ENCODE assay signal across 8 cellular contexts in the genomic region with DNA sequence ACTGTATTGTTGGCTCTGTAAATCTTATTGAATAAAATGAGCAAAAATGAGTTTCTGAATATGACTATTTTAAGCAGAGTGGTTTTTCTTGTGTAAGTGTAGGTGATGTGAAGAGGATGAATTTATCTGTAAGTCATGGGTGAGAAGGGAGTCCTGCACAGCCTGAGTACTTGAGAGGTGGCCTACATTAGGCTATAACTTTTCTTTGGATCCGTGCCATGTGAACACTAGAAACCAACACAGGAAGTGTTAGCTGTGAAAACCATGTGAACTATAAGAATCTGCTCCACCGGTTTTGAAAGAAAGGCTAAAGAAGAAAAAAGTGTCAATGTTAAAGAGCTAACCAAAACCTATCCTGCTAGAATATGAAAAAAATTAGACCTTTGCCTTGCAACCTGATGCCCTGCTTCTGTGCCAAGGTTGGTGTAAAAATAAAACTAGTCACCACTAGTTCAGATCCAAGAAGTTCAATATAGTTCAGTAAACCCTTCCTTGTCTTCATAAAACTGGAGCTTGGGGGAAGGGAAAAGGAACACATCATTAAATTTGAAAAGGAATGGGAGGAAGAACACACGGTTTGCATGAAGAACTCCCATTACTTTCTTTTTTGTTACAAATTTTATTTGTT. TPM values are rescaled to one million over a fixed set of nuclear protein-coding genes. Genes with fewer than 3 reads are reported as not detected.
A peak's percentile ranks its signal among the peaks of the same experiment; 100 is the strongest.
DNase-seq lines count a peak whose midpoint lies in the region; ATAC-seq and TF ChIP-seq lines count a peak whose summit lies in the region.

No MANE protein-coding gene starts in this region.

- no peaks in the 10 kb centered on the region for H3K9me3 ChIP-seq in IMR-90 (ENCODE audit: control insufficient read depth, insufficient read depth, low read length)
- no peaks in the 10 kb centered on the region for H3K9me3 ChIP-seq in WERI-Rb-1 (ENCODE audit: severe bottlenecking)

- no peak for TF ChIP-seq POLR2A in IMR-90 (IDR thresholded peaks at IDR 0.05; ENCODE audit: low read depth, low read length)

- no peak overlapping the region for H3K56ac ChIP-seq in IMR-90 (ENCODE audit: extremely low read depth, insufficient read depth, low read length)

- H2AK5ac ChIP-seq in IMR-90 (ENCODE audit: low read depth, low read length): no peak overlapping the region

- H3K4me3 ChIP-seq in IMR-90 (ENCODE audit: insufficient read depth, low read depth, low read length) (no peak overlapping the region), WERI-Rb-1 (ENCODE audit: low read depth, low read length) (no peak overlapping the region)

- H3K9me1 ChIP-seq in IMR-90 (ENCODE audit: insufficient read depth, low read length): peaks cover 5% of the 10 kb centered on the region

- H3K18ac ChIP-seq in IMR-90 (ENCODE audit: low read depth, low read length): no peak overlapping the region

- H3K4me1 ChIP-seq in IMR-90 (ENCODE audit: control insufficient read depth, insufficient read depth, low read length): peaks cover 9% of the 10 kb centered on the region

- H4K8ac ChIP-seq in IMR-90 (ENCODE audit: low read depth in 2 of 2, low read length in 2 of 2): no peak overlapping the region

- peak overlapping the region; percentile 32 for H3K27ac Mint-ChIP-seq in activated naive CD8-positive, alpha-beta T cell treated with anti-CD3 and anti-CD28 coated beads for 36 hours
- no peak overlapping the region for H3K27ac Mint-ChIP-seq in activated naive CD8-positive, alpha-beta T cell treated with anti-CD3 and anti-CD28 coated beads, Interleukin-2, amount 50 U/mL, for 24 hours
- peak overlapping the region; percentile 67 for H3K27ac Mint-ChIP-seq in chondrocyte (ENCODE audit: unreplicated experiment)
- peak overlapping the region; percentile 41 for H3K27ac Mint-ChIP-seq in stimulated activated effector memory CD8-positive, alpha-beta T cell treated with anti-CD3 and anti-CD28 coated beads, Interleukin-12 subunit alpha, Interleukin-12 subunit beta, amount 100 ng/mL, for 72 hours

- no peak overlapping the region for H3K4me3 Mint-ChIP-seq in activated naive CD8-positive, alpha-beta T cell treated with anti-CD3 and anti-CD28 coated beads for 36 hours
- H3K4me3 Mint-ChIP-seq in activated naive CD8-positive, alpha-beta T cell treated with anti-CD3 and anti-CD28 coated beads, Interleukin-2, amount 50 U/mL, for 24 hours: no peak overlapping the region
- no peak overlapping the region for H3K4me3 Mint-ChIP-seq in chondrocyte (ENCODE audit: unreplicated experiment)
- H3K4me3 Mint-ChIP-seq in stimulated activated effector memory CD8-positive, alpha-beta T cell treated with anti-CD3 and anti-CD28 coated beads, Interleukin-12 subunit alpha, Interleukin-12 subunit beta, amount 100 ng/mL, for 72 hours: peak overlapping the region; percentile 1

- TF ChIP-seq CTCF in IMR-90 (conservative IDR thresholded peaks at IDR 0.05; ENCODE audit: low read depth, low read length): no peak
- peak; percentile 8 for TF ChIP-seq CTCF in chondrocyte (IDR thresholded peaks at IDR 0.05)
- TF ChIP-seq CTCF in WERI-Rb-1 (IDR thresholded peaks at IDR 0.05; ENCODE audit: low read depth, low read length): no peak
- no peak for TF ChIP-seq CTCF in GM20000 (IDR thresholded peaks at IDR 0.05; ENCODE audit: extremely low read depth, missing control alignments)

- H2BK120ac ChIP-seq in IMR-90 (ENCODE audit: low read depth, low read length): no peak overlapping the region

- no peak for TF ChIP-seq RAD21 in IMR-90 (IDR thresholded peaks at IDR 0.05; ENCODE audit: low read length)

- H2AFZ ChIP-seq in IMR-90 (replicated peaks; ENCODE audit: low read length, poor library complexity): no peak overlapping the region

- H3K9ac ChIP-seq in IMR-90 (ENCODE audit: low read depth, low read length): no peak overlapping the region

- no peak overlapping the region for H4K5ac ChIP-seq in IMR-90 (ENCODE audit: low read depth, low read length)

- H3K27me3 Mint-ChIP-seq in activated naive CD8-positive, alpha-beta T cell treated with anti-CD3 and anti-CD28 coated beads for 36 hours: no peaks in the 10 kb centered on the region
- no peaks in the 10 kb centered on the region for H3K27me3 Mint-ChIP-seq in activated naive CD8-positive, alpha-beta T cell treated with anti-CD3 and anti-CD28 coated beads, Interleukin-2, amount 50 U/mL, for 24 hours
- H3K27me3 Mint-ChIP-seq in chondrocyte (ENCODE audit: low read depth): no peaks in the 10 kb centered on the region

- in situ Hi-C loops in IMR-90 (cut with MboI; ENCODE audit: low sequenced_read_pairs): no loop called here

- no peaks in the 10 kb centered on the region for H3K9me3 Mint-ChIP-seq in activated naive CD8-positive, alpha-beta T cell treated with anti-CD3 and anti-CD28 coated beads for 36 hours
- H3K9me3 Mint-ChIP-seq in activated naive CD8-positive, alpha-beta T cell treated with anti-CD3 and anti-CD28 coated beads, Interleukin-2, amount 50 U/mL, for 24 hours: no peaks in the 10 kb centered on the region
- H3K9me3 Mint-ChIP-seq in chondrocyte (ENCODE audit: low read depth): peaks cover 5% of the 10 kb centered on the region
- no peaks in the 10 kb centered on the region for H3K9me3 Mint-ChIP-seq in stimulated activated effector memory CD8-positive, alpha-beta T cell treated with anti-CD3 and anti-CD28 coated beads, Interleukin-12 subunit alpha, Interleukin-12 subunit beta, amount 100 ng/mL, for 72 hours

- H3K36me3 ChIP-seq in IMR-90 (ENCODE audit: control insufficient read depth, insufficient read depth, low read length) (no peaks in the 10 kb centered on the region), WERI-Rb-1 (no peaks in the 10 kb centered on the region)

- intact Hi-C loops in IMR-90 (cut with micrococcal nuclease): no loop called here

- H2AK9ac ChIP-seq in IMR-90 (replicated peaks; ENCODE audit: low read depth, low read length, poor library complexity): no peak overlapping the region

- H4K20me1 ChIP-seq in IMR-90 (ENCODE audit: insufficient read depth, low read length): peaks cover 9% of the 10 kb centered on the region

- H4K91ac ChIP-seq in IMR-90 (ENCODE audit: insufficient read depth, low read depth, low read length): no peak overlapping the region

- H3K4me2 ChIP-seq in IMR-90 (ENCODE audit: low read depth, low read length): no peak overlapping the region

- no peak overlapping the region for H2BK15ac ChIP-seq in IMR-90 (ENCODE audit: low read depth, low read length)

- POLR2A ChIA-PET in IMR-90 (lab: Charles Lee; ENCODE audit: unreplicated experiment): no interaction called here

- WGBS in IMR-90 (ENCODE audit: extremely low coverage in 2 of 2, insufficient read length in 1 of 2), 2 experiments: no CpG with 5 or more reads among the region's 3 CpGs

- H2BK5ac ChIP-seq in IMR-90 (ENCODE audit: low read depth, low read length, poor library complexity, severe bottlenecking): no peak overlapping the region

- no peak overlapping the region for H3K14ac ChIP-seq in IMR-90 (replicated peaks; ENCODE audit: low read depth, low read length)

- no peak overlapping the region for H3K4ac ChIP-seq in IMR-90 (ENCODE audit: low read depth, low read length)

- dilution Hi-C loops in IMR-90 (cut with HindIII; ENCODE audit: low sequenced_read_pairs, unreplicated experiment): no loop called here

- BruUV-seq in IMR-90 (replicated peaks; lab: Mats Ljungman, UMichigan): no TSS peak

- H3K36me3 Mint-ChIP-seq in activated naive CD8-positive, alpha-beta T cell treated with anti-CD3 and anti-CD28 coated beads for 36 hours: no peaks in the 10 kb centered on the region
- peaks cover 3% of the 10 kb centered on the region for H3K36me3 Mint-ChIP-seq in activated naive CD8-positive, alpha-beta T cell treated with anti-CD3 and anti-CD28 coated beads, Interleukin-2, amount 50 U/mL, for 24 hours (ENCODE audit: low read depth)
- H3K36me3 Mint-ChIP-seq in chondrocyte (ENCODE audit: low read depth): no peaks in the 10 kb centered on the region
- no peaks in the 10 kb centered on the region for H3K36me3 Mint-ChIP-seq in stimulated activated effector memory CD8-positive, alpha-beta T cell treated with anti-CD3 and anti-CD28 coated beads, Interleukin-12 subunit alpha, Interleukin-12 subunit beta, amount 100 ng/mL, for 72 hours

- peaks cover 0 to 9% of the 10 kb centered on the region in 2 experiments; a peak in 1 of 4 replicates for H3K79me1 ChIP-seq in IMR-90 (ENCODE audit: low read depth in 1 of 2, low read length in 2 of 2)

- ATAC-seq in activated naive CD8-positive, alpha-beta T cell treated with anti-CD3 and anti-CD28 coated beads, Interleukin-2, amount 50 U/mL, for 24 hours: no peak
- no peak for ATAC-seq in IMR-90 (ENCODE audit: low read depth)
- ATAC-seq in stimulated activated effector memory CD8-positive, alpha-beta T cell treated with anti-CD3 and anti-CD28 coated beads, Interleukin-12 subunit alpha, Interleukin-12 subunit beta, amount 100 ng/mL, for 72 hours: peak; percentile 80

- no peak for DNase-seq in activated naive CD8-positive, alpha-beta T cell treated with anti-CD3 and anti-CD28 coated beads for 36 hours
- no peak for DNase-seq in activated naive CD8-positive, alpha-beta T cell treated with anti-CD3 and anti-CD28 coated beads, Interleukin-2, amount 50 U/mL, for 24 hours
- peak; percentile 27 for DNase-seq in IMR-90
- DNase-seq in chondrocyte (ENCODE audit: low spot score): no peak
- no peak for DNase-seq in stimulated activated effector memory CD8-positive, alpha-beta T cell treated with anti-CD3 and anti-CD28 coated beads, Interleukin-12 subunit alpha, Interleukin-12 subunit beta, amount 100 ng/mL, for 72 hours (ENCODE audit: low spot score in 2 of 2)
- no peak for DNase-seq in WERI-Rb-1
- DNase-seq in GM20000 (ENCODE audit: low spot score): no peak
- no peak for DNase-seq in nucleus accumbens (lab: John Stamatoyannopoulos, UW)

- peaks cover 45% of the 10 kb centered on the region for H3K4me1 Mint-ChIP-seq in activated naive CD8-positive, alpha-beta T cell treated with anti-CD3 and anti-CD28 coated beads for 36 hours
- H3K4me1 Mint-ChIP-seq in activated naive CD8-positive, alpha-beta T cell treated with anti-CD3 and anti-CD28 coated beads, Interleukin-2, amount 50 U/mL, for 24 hours: peaks cover 63% of the 10 kb centered on the region
- H3K4me1 Mint-ChIP-seq in chondrocyte (ENCODE audit: low read depth): peaks cover 77% of the 10 kb centered on the region
- H3K4me1 Mint-ChIP-seq in stimulated activated effector memory CD8-positive, alpha-beta T cell treated with anti-CD3 and anti-CD28 coated beads, Interleukin-12 subunit alpha, Interleukin-12 subunit beta, amount 100 ng/mL, for 72 hours: peaks cover 66% of the 10 kb centered on the region

- no peak overlapping the region for H3K27ac ChIP-seq in IMR-90 (ENCODE audit: insufficient read depth, low read length)
- H3K27ac ChIP-seq in WERI-Rb-1: no peak overlapping the region

- H3K27me3 ChIP-seq in IMR-90 (ENCODE audit: control insufficient read depth, insufficient read depth, low read length) (no peaks in the 10 kb centered on the region), WERI-Rb-1 (ENCODE audit: insufficient read depth, low read depth, severe bottlenecking) (no peaks in the 10 kb centered on the region)

- no peak overlapping the region for H3K23ac ChIP-seq in IMR-90 (ENCODE audit: low read depth, low read length)

- CTCF ChIA-PET in IMR-90 (lab: Yijun Ruan, JAX): no interaction called here

- H2BK20ac ChIP-seq in IMR-90 (ENCODE audit: low read depth, low read length): no peak overlapping the region

RNA-seq across cellular contexts. Expression of a gene that starts 21.3 kb away (rescaled TPM):
- 1 to 10 TPM; 2.2 to 2.8 TPM for total RNA-seq in activated naive CD8-positive, alpha-beta T cell treated with anti-CD3 and anti-CD28 coated beads for 36 hours
- 16.1 and 17.5 TPM in 2 replicates for total RNA-seq in IMR-90 (2012; rRNA removed)
- 4.4 and 5.6 TPM in 2 replicates for polyA plus RNA-seq in IMR-90 (2012; rRNA removed)
- 2.1 and 2.3 TPM in 2 replicates for polyA plus RNA-seq in IMR-90 (2012; cell fraction: cytosol; rRNA removed)
- 1.3 and 5.0 TPM in 2 replicates for polyA plus RNA-seq in IMR-90 (2012; cell fraction: nucleus; rRNA removed; ENCODE audit: low replicate concordance)
- total RNA-seq in chondrocyte: 10.8 to 15.3 TPM (median 11.4 TPM) in 3 replicates
